ENCODE assay signal across 30 cellular contexts in the genomic region with DNA sequence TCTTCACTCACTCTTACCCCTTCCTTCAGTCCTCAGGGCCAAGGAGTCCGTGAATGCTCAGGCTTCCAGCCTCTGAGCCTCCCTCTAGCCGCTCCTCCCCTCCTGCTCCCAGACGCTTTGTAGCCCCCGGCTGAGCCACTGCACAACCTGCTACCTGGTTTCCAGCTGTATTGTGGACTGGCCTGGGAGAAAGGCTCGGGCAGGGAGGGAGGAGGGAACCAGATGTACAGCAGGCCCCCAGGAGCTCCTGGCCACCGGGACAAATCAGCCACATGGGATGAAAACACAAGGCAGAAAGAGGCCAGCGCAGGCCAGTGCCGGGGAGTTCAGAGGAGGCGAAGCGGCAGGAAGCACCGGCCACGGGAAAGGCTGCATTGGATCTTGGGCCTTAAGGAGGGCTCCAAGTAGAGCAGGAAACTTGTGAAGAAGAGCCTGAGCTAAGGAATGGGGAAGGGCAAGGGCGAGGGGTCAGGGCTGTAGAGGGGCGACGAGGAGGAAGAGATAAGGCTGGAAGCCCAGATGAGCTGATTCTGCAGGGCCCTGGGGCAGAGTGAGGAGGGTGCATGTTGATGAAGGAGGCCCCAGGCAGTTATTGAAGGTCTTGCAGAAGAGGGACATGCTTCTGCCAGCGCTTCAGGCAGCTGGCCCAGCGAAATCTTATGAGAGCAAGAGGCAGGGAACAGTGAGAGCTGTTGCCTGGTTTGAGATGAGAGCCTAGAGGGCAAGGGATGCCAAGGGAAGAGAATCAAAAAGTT. TPM values are rescaled to one million over a fixed set of nuclear protein-coding genes. Genes with fewer than 3 reads are reported as not detected.
"Had no signal": no experiment of that assay in that cellular context is flagged by ENCODE, and none has a peak within 500 bp of the region (broad histone marks: within the 10 kb centered on the region; RNA-seq: fewer than 3 reads in every experiment).

No MANE protein-coding gene starts in this region.

- ATAC-seq: activated T-helper 17 cell treated with anti-CD3 and anti-CD28 coated beads, Interleukin-2, amount 50 U/mL, for 72 hours had no signal

- H3K4me1 Mint-ChIP-seq: activated T-helper 17 cell treated with anti-CD3 and anti-CD28 coated beads, Interleukin-2, amount 50 U/mL, for 72 hours had no signal

- DNase-seq: activated B cell treated with CpG ODN at 0.5 μM for 24 hours; activated CD4-positive, alpha-beta memory T cell treated with anti-CD3 and anti-CD28 coated beads, Interleukin-2, amount 10 ng/mL, durations not matched to agents 7 days and 5 days; activated CD4-positive, alpha-beta T cell treated with anti-CD3 and anti-CD28 coated beads, Interleukin-2, amount 50 U/mL, for 1 hour; activated gamma-delta T cell; activated naive CD4-positive, alpha-beta T cell treated with anti-CD3 and anti-CD28 coated beads, Interleukin-2, amount 50 U/mL, for 16 hours; activated naive CD8-positive, alpha-beta T cell treated with anti-CD3 and anti-CD28 coated beads, Interleukin-2, amount 10 ng/mL, durations not matched to agents 7 days and 5 days; activated T-cell treated with anti-CD3 and anti-CD28 coated beads for 4 hours; activated T-cell treated with anti-CD3 and anti-CD28 coated beads, Interleukin-2, amount 50 U/mL, for 48 hours; adrenal gland; anterior cingulate cortex; KG1; NCI-H1092; NCI-H1417 treated with DMSO at 0.1 percent for 48 hours; NCI-H1694; NCI-H2029 treated with DMSO at 0.1 percent for 48 hours; NCI-H510A treated with DMSO at 0.1 percent for 48 hours; NCI-H69; NK-92 treated with Interleukin-12 subunit alpha and Interleukin-12 subunit beta, amount 100 ng/mL, for 24 hours; Peyer's patch; Right ventricle myocardium superior; SJCRH30; T-helper 2 cell; T1000 had no signal

- H3K36me3 ChIP-seq: adrenal gland, Peyer's patch, SJCRH30 had no signal

- H3K4me3 Mint-ChIP-seq: activated B cell treated with CpG ODN at 0.5 μM for 24 hours; activated CD4-positive, alpha-beta memory T cell treated with anti-CD3 and anti-CD28 coated beads, Interleukin-2, amount 10 ng/mL, durations not matched to agents 7 days and 5 days; activated naive CD8-positive, alpha-beta T cell treated with anti-CD3 and anti-CD28 coated beads, Interleukin-2, amount 10 ng/mL, durations not matched to agents 7 days and 5 days; activated T-helper 17 cell treated with anti-CD3 and anti-CD28 coated beads, Interleukin-2, amount 50 U/mL, for 72 hours; IgD-negative memory B cell had no signal

- H3K27ac ChIP-seq: adrenal gland, Peyer's patch, RWPE1, SJCRH30 had no signal

- H3K27ac Mint-ChIP-seq: activated B cell treated with CpG ODN at 0.5 μM for 24 hours; activated CD4-positive, alpha-beta memory T cell treated with anti-CD3 and anti-CD28 coated beads, Interleukin-2, amount 10 ng/mL, durations not matched to agents 7 days and 5 days; activated naive CD8-positive, alpha-beta T cell treated with anti-CD3 and anti-CD28 coated beads, Interleukin-2, amount 10 ng/mL, durations not matched to agents 7 days and 5 days; activated T-helper 17 cell treated with anti-CD3 and anti-CD28 coated beads, Interleukin-2, amount 50 U/mL, for 72 hours; IgD-negative memory B cell had no signal

- H3K9me3 Mint-ChIP-seq: activated B cell treated with CpG ODN at 0.5 μM for 24 hours; activated CD4-positive, alpha-beta memory T cell treated with anti-CD3 and anti-CD28 coated beads, Interleukin-2, amount 10 ng/mL, durations not matched to agents 7 days and 5 days; activated naive CD8-positive, alpha-beta T cell treated with anti-CD3 and anti-CD28 coated beads, Interleukin-2, amount 10 ng/mL, durations not matched to agents 7 days and 5 days; activated T-helper 17 cell treated with anti-CD3 and anti-CD28 coated beads, Interleukin-2, amount 50 U/mL, for 72 hours; IgD-negative memory B cell had no signal

- H3K4me3 ChIP-seq: adrenal gland, Peyer's patch, SJCRH30 had no signal

- H3K36me3 Mint-ChIP-seq: activated naive CD8-positive, alpha-beta T cell treated with anti-CD3 and anti-CD28 coated beads, Interleukin-2, amount 10 ng/mL, durations not matched to agents 7 days and 5 days had no signal

- H3K27me3 ChIP-seq: Peyer's patch, SJCRH30 had no signal

- H3K9me3 ChIP-seq: adrenal gland, SJCRH30 had no signal

- FAIRE-seq: TTC549 had no signal

- H3K4me1 ChIP-seq: SJCRH30 had no signal

RNA-seq across cellular contexts. Expression of a gene that starts 14.3 kb away (rescaled TPM):
- total RNA-seq: activated B cell treated with CpG ODN at 0.5 μM for 24 hours; activated CD4-positive, alpha-beta memory T cell treated with anti-CD3 and anti-CD28 coated beads, Interleukin-2, amount 10 ng/mL, durations not matched to agents 7 days and 5 days; activated CD8-positive, alpha-beta memory T cell treated with anti-CD3 and anti-CD28 coated beads for 36 hours; activated naive CD8-positive, alpha-beta T cell treated with anti-CD3 and anti-CD28 coated beads, Interleukin-2, amount 10 ng/mL, durations not matched to agents 7 days and 5 days; activated T-helper 17 cell treated with anti-CD3 and anti-CD28 coated beads, Interleukin-2, amount 50 U/mL, for 72 hours; LHCN-M2; M059J; Peyer's patch; SJCRH30 had no signal
- polyA plus RNA-seq: IgD-negative memory B cell had no signal

RNA-seq across cellular contexts. Expression of a gene that starts 32.8 kb away (rescaled TPM):
- total RNA-seq: activated B cell treated with CpG ODN at 0.5 μM for 24 hours; activated CD4-positive, alpha-beta memory T cell treated with anti-CD3 and anti-CD28 coated beads, Interleukin-2, amount 10 ng/mL, durations not matched to agents 7 days and 5 days; activated CD8-positive, alpha-beta memory T cell treated with anti-CD3 and anti-CD28 coated beads for 36 hours; activated naive CD8-positive, alpha-beta T cell treated with anti-CD3 and anti-CD28 coated beads, Interleukin-2, amount 10 ng/mL, durations not matched to agents 7 days and 5 days; activated T-helper 17 cell treated with anti-CD3 and anti-CD28 coated beads, Interleukin-2, amount 50 U/mL, for 72 hours had no signal
- polyA plus RNA-seq: IgD-negative memory B cell had no signal
